In the genomic region with DNA sequence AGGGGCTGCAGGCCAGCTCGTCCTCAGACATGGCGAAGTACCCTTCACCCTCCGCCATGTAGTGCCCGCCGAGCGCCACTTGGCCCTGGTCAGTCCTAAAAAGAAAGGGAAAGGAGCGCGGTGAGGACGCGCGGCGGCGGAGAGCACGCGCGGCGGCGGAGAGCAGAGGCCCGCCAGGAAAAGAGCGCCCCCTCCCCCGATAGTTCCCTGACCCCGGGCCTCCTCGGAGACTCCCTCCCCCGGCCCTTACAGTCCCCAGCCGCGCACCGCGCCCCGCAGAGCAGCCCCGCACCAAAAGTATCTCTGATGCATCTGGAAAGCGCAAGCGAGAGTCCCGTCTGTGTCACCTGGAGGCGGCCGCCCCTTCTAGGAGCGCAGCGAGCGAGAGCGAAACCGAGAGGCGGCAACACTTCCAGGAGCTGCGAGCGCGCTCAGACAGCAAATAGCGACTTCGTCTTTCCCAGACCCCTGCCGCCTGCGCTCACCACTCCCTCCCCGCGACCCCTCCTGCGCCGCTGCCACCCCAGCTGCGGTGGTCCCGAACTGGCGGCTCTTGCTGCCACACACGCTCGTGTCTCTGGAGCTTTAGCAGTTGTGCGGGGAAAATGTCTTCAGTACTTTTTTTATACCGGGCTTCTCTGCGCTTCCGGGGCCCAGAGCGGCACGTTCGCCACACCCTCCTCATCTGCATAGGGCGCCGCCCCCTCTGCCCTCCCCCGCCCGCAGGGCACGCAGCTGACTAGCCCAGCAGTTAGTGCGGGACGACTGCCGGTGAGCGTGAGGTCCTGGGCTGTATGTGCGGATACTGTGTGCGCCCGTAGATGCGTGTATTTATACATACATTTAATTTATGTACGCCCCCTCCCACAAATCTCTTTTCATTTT, we compare ENCODE assay signal across 8 cellular contexts. TPM values are rescaled to one million over a fixed set of nuclear protein-coding genes. Genes with fewer than 3 reads are reported as not detected.
DNase-seq lines count a peak whose midpoint lies in the region; ATAC-seq and TF ChIP-seq lines count a peak whose summit lies in the region.

A gene (minus strand): TSS at position 598 of the 885 bp plus-strand sequence. CDS start 540 bp downstream, at position 58.

- peaks cover 21% of the 10 kb centered on the region for H3K4me1 Mint-ChIP-seq in activated CD4-positive, alpha-beta T cell treated with anti-CD3 and anti-CD28 coated beads for 36 hours

- H3K27ac Mint-ChIP-seq in activated CD4-positive, alpha-beta T cell treated with anti-CD3 and anti-CD28 coated beads for 36 hours: peak within 1 kb of the TSS; percentile 71

- no TSS peak for BruUV-seq in A673 (replicated peaks; lab: Mats Ljungman, UMichigan)

- intact Hi-C loops in A673 (cut with micrococcal nuclease; ENCODE audit: unreplicated experiment): loop anchor here (2.0 to 5.0 kb wide), 11 partner anchors 140 to 1148 kb away; no protein-coding TSS in a partner anchor
- intact Hi-C loops in activated CD4-positive, alpha-beta T cell treated with anti-CD3 and anti-CD28 coated beads for 36 hours (cut with DNase I, micrococcal nuclease): loop anchor here (1.0 to 10.0 kb wide), 10 partner anchors 300 to 1975 kb away; a partner anchor contains a TSS

- POLR2A ChIA-PET in A673 (lab: Charles Lee; ENCODE audit: low non-redundant PET): no interaction called here
- POLR2A ChIA-PET in activated CD4-positive, alpha-beta T cell treated with anti-CD3 and anti-CD28 coated beads for 36 hours (lab: Charles Lee): interaction anchor here (0.7 kb wide), 1 partner anchor 327 kb away, joined by 4 read pairs; no protein-coding TSS in a partner anchor

- peak within 1 kb of the TSS; percentile 82 for H3K27ac ChIP-seq in A673 (ENCODE audit: low read depth, low read length, poor library complexity, severe bottlenecking)

- H3K27me3 Mint-ChIP-seq in activated CD4-positive, alpha-beta T cell treated with anti-CD3 and anti-CD28 coated beads for 36 hours: peaks cover 14% of the 10 kb centered on the region

- H3K9me3 Mint-ChIP-seq in activated CD4-positive, alpha-beta T cell treated with anti-CD3 and anti-CD28 coated beads for 36 hours (ENCODE audit: low read depth): no peaks in the 10 kb centered on the region

- H3K27me3 ChIP-seq in A673 (replicated peaks; ENCODE audit: insufficient read depth, low read depth, low read length, poor library complexity): no peaks in the 10 kb centered on the region

- CTCF ChIA-PET in A673 (lab: Charles Lee): interaction anchor here (0.6 to 0.7 kb wide), 2 partner anchors 41 to 61 kb away, joined by 3 to 10 read pairs; no protein-coding TSS in a partner anchor
- CTCF ChIA-PET in activated CD4-positive, alpha-beta T cell treated with anti-CD3 and anti-CD28 coated beads for 36 hours (lab: Charles Lee): interaction anchor here (0.6 to 1.7 kb wide), 3 partner anchors 13 to 1720 kb away, joined by 3 to 5 read pairs (median 3); no protein-coding TSS in a partner anchor

- H3K4me3 Mint-ChIP-seq in activated CD4-positive, alpha-beta T cell treated with anti-CD3 and anti-CD28 coated beads for 36 hours: peak within 1 kb of the TSS; percentile 77

- ATAC-seq in GM18868 (IDR thresholded peaks at IDR 0.05; ENCODE audit: unreplicated experiment) (peak; percentile 77), HG03095 (IDR thresholded peaks at IDR 0.05; ENCODE audit: unreplicated experiment) (peak; percentile 81)
- peak; percentile 81 for ATAC-seq in activated CD4-positive, alpha-beta T cell treated with anti-CD3 and anti-CD28 coated beads for 36 hours

- H3K36me3 ChIP-seq in A673 (ENCODE audit: insufficient read depth, low read length, poor library complexity, severe bottlenecking): peaks cover 27% of the 10 kb centered on the region

- TF ChIP-seq CTCF in A673 (conservative IDR thresholded peaks at IDR 0.05; ENCODE audit: low read depth, low read length): peak; percentile 46

- peak; percentile 94 for DNase-seq in A673 (ENCODE audit: low spot score)
- DNase-seq in NCI-H345 (lab: John Stamatoyannopoulos, UW): peak; percentile 94
- peak; percentile 90 for DNase-seq in activated CD4-positive, alpha-beta T cell treated with anti-CD3 and anti-CD28 coated beads for 36 hours
- peak; percentile 87 for DNase-seq in cerebellum (ENCODE audit: low spot score)
- DNase-seq in kidney tubule cell (ENCODE audit: low spot score): peak; percentile 87
- DNase-seq in stimulated activated CD4-positive, alpha-beta T cell treated with anti-CD3 and anti-CD28 coated beads, Interleukin-1b, Interleukin-23, amount 100 ng/mL, for 1 hour (ENCODE audit: low read depth in 2 of 2): peak; percentile 61 to 67

- H3K36me3 Mint-ChIP-seq in activated CD4-positive, alpha-beta T cell treated with anti-CD3 and anti-CD28 coated beads for 36 hours (ENCODE audit: low read depth): peaks cover 3% of the 10 kb centered on the region

- H3K4me1 ChIP-seq in A673 (ENCODE audit: insufficient read depth, low read length, poor library complexity, severe bottlenecking): peaks cover 23% of the 10 kb centered on the region

- no peaks in the 10 kb centered on the region for H3K9me3 ChIP-seq in A673 (ENCODE audit: low read depth, low read length, poor library complexity, severe bottlenecking)

- H3K4me3 ChIP-seq in A673 (ENCODE audit: low read depth, low read length, poor library complexity, severe bottlenecking): peak within 1 kb of the TSS; percentile 68

RNA-seq across cellular contexts. Expression of the gene that starts here (rescaled TPM):
- 36.9 and 37.1 TPM in 2 replicates for total RNA-seq in A673 (2021)
- under 1 TPM; 0.43 to 0.51 TPM for total RNA-seq in activated CD4-positive, alpha-beta T cell treated with anti-CD3 and anti-CD28 coated beads for 36 hours
- 8.1 TPM for total RNA-seq in cerebellum

Comparison
In these comparisons a context has a peak if more than half of its experiments do, and no peak if none do; other contexts are left out.
1. Peak in every context shown above with its lines: DNase-seq, ATAC-seq, H3K4me3 ChIP-seq and H3K27ac ChIP-seq.
2. Peak in DNase-seq and ATAC-seq in activated CD4-positive, alpha-beta T cell treated with anti-CD3 and anti-CD28 coated beads for 36 hours; RNA of the gene not detected or under 1 TPM.